ENCODE assay signal across 8 cellular contexts in genomic region chr10:22597142-22597541, GRCh38.
DNase-seq lines count a peak whose midpoint lies in the region; ATAC-seq lines count a peak whose summit lies in the region.

No MANE protein-coding gene starts in this region.

- H3K27ac Mint-ChIP-seq in immature natural killer cell = peak overlapping the region; percentile 94 to 100 (median 98)

- peak overlapping the region; percentile 65 to 86 (median 83) for H3K4me3 Mint-ChIP-seq in immature natural killer cell

- DNase-seq in ELR (ENCODE audit: low read depth) (peak; percentile 74), immature natural killer cell (peak; percentile 83 to 86 (median 85)), NCI-H1930 (lab: John Stamatoyannopoulos, UW) (no peak), hypothalamus (lab: John Stamatoyannopoulos, UW) (no peak), AML-193 (lab: John Stamatoyannopoulos, UW) (no peak)
- DNase-seq in effector CD8-positive, alpha-beta T cell (lab: John Stamatoyannopoulos, UW) = no peak

- peaks cover 18 to 38% (median 20%) of the 10 kb centered on the region in 3 donors for H3K36me3 Mint-ChIP-seq in immature natural killer cell

- peaks cover 93 to 94% of the 10 kb centered on the region in 2 donors for H3K4me1 Mint-ChIP-seq in immature natural killer cell

- ATAC-seq in GM21381 (IDR thresholded peaks at IDR 0.05; ENCODE audit: unreplicated experiment) = peak; percentile 66
- peak; percentile 57 for ATAC-seq in HG03565 (IDR thresholded peaks at IDR 0.05; ENCODE audit: unreplicated experiment)

- H3K9me3 Mint-ChIP-seq in immature natural killer cell = no peaks in the 10 kb centered on the region

- H3K27me3 Mint-ChIP-seq in immature natural killer cell (ENCODE audit: low read depth in 3 of 3) = peaks cover 4 to 41% (median 28%) of the 10 kb centered on the region in 3 donors

Comparison
In these comparisons a context has a peak if more than half of its experiments do, and no peak if none do; other contexts are left out.
1. DNase-seq: peak in ELR (single experiment) and immature natural killer cell (3 of 3); none in NCI-H1930 (0 of 2), hypothalamus (0 of 51), AML-193 (0 of 2) and effector CD8-positive, alpha-beta T cell (single experiment).